ENCODE assay signal across 16 cellular contexts in the genomic region with DNA sequence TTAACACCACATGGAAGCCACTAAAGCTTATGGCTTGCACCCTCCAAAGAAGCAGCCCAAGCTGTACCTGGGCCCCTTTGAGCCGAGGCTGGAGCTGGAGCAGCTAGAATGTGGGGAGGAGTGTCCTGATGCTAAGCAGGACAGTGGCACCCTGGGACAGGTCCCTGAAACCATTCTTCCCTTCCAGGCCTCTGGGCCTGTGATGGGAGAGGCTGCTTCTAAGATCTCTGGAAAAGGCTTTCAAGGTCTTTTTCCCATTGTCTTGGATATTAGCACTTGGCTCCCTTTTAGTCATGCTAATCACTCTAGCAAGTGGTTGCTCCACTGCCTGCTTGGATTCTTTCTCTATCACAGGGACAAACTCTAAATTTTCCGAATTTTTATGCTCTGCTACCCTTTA. TPM values are rescaled to one million over a fixed set of nuclear protein-coding genes. Genes with fewer than 3 reads are reported as not detected.
A peak's percentile ranks its signal among the peaks of the same experiment; 100 is the strongest.
DNase-seq lines count a peak whose midpoint lies in the region; ATAC-seq and TF ChIP-seq lines count a peak whose summit lies in the region.
"Had no signal": no experiment of that assay in that cellular context is flagged by ENCODE, and none has a peak within 500 bp of the region (broad histone marks: within the 10 kb centered on the region; RNA-seq: fewer than 3 reads in every experiment).

No MANE protein-coding gene starts in this region.

- peaks cover 31% of the 10 kb centered on the region for H3K4me1 Mint-ChIP-seq in T-helper 1 cell treated with Interleukin-12 subunit alpha and Interleukin-12 subunit beta and Interleukin-4 antibody, amounts not matched to agents 30 μg/mL and 1 μg/mL, for 36 hours (ENCODE audit: low read depth)
- H3K4me1 Mint-ChIP-seq in activated CD8-positive, alpha-beta T cell treated with anti-CD3 and anti-CD28 coated beads, Interleukin-2, amount 10 ng/mL, durations not matched to agents 7 days and 5 days (ENCODE audit: low read depth), result peaks cover 32% of the 10 kb centered on the region

- peak; percentile 33 for ATAC-seq in activated CD8-positive, alpha-beta T cell treated with anti-CD3 and anti-CD28 coated beads, Interleukin-2, amount 10 ng/mL, durations not matched to agents 7 days and 5 days

- H3K4me3 ChIP-seq in HL-60 (replicated peaks; ENCODE audit: insufficient read depth, low read length), result no peak overlapping the region
- H3K4me3 ChIP-seq: GM23248 had no signal

- CTCF ChIA-PET in activated CD8-positive, alpha-beta T cell treated with anti-CD3 and anti-CD28 coated beads, Interleukin-2, amount 10 ng/mL, durations not matched to agents 7 days and 5 days (lab: Charles Lee), result no interaction called here
- CTCF ChIA-PET in GM10248 (lab: Yijun Ruan, JAX), result interaction anchor here (1.8 kb wide), 1 partner anchor 10 kb away, joined by 4 read pairs; no protein-coding TSS in a partner anchor

- POLR2A ChIA-PET in activated CD8-positive, alpha-beta T cell treated with anti-CD3 and anti-CD28 coated beads, Interleukin-2, amount 10 ng/mL, durations not matched to agents 7 days and 5 days (lab: Charles Lee), result no interaction called here
- POLR2A ChIA-PET in GM10248 (lab: Yijun Ruan, JAX), result no interaction called here

- H3K4me3 Mint-ChIP-seq in T-helper 1 cell treated with Interleukin-12 subunit alpha and Interleukin-12 subunit beta and Interleukin-4 antibody, amounts not matched to agents 30 μg/mL and 1 μg/mL, for 36 hours, result no peak overlapping the region
- no peak overlapping the region for H3K4me3 Mint-ChIP-seq in activated CD8-positive, alpha-beta T cell treated with anti-CD3 and anti-CD28 coated beads, Interleukin-2, amount 10 ng/mL, durations not matched to agents 7 days and 5 days
- H3K4me3 Mint-ChIP-seq: B cell had no signal

- peak overlapping the region; percentile 9 for H3K27ac Mint-ChIP-seq in T-helper 1 cell treated with Interleukin-12 subunit alpha and Interleukin-12 subunit beta and Interleukin-4 antibody, amounts not matched to agents 30 μg/mL and 1 μg/mL, for 36 hours
- peak overlapping the region; percentile 31 for H3K27ac Mint-ChIP-seq in activated CD8-positive, alpha-beta T cell treated with anti-CD3 and anti-CD28 coated beads, Interleukin-2, amount 10 ng/mL, durations not matched to agents 7 days and 5 days
- H3K27ac Mint-ChIP-seq: B cell had no signal

- peak overlapping the region; percentile 79 for H3K27ac ChIP-seq in HL-60 (replicated peaks)
- H3K27ac ChIP-seq: 22Rv1, GM23248 had no signal

- TF ChIP-seq CTCF in HL-60 (IDR thresholded peaks at IDR 0.05; ENCODE audit: insufficient read depth, low read length) (no peak), GM10248 (IDR thresholded peaks at IDR 0.05; ENCODE audit: control extremely low read depth, extremely low read depth, low read depth, missing control alignments) (no peak)

- H3K9me3 Mint-ChIP-seq in T-helper 1 cell treated with Interleukin-12 subunit alpha and Interleukin-12 subunit beta and Interleukin-4 antibody, amounts not matched to agents 30 μg/mL and 1 μg/mL, for 36 hours, result peaks cover 29% of the 10 kb centered on the region
- peaks cover 17% of the 10 kb centered on the region for H3K9me3 Mint-ChIP-seq in activated CD8-positive, alpha-beta T cell treated with anti-CD3 and anti-CD28 coated beads, Interleukin-2, amount 10 ng/mL, durations not matched to agents 7 days and 5 days (ENCODE audit: insufficient read depth)

- H3K27me3 Mint-ChIP-seq in T-helper 1 cell treated with Interleukin-12 subunit alpha and Interleukin-12 subunit beta and Interleukin-4 antibody, amounts not matched to agents 30 μg/mL and 1 μg/mL, for 36 hours (ENCODE audit: low read depth), result no peaks in the 10 kb centered on the region
- H3K27me3 Mint-ChIP-seq in activated CD8-positive, alpha-beta T cell treated with anti-CD3 and anti-CD28 coated beads, Interleukin-2, amount 10 ng/mL, durations not matched to agents 7 days and 5 days (ENCODE audit: low read depth), result no peaks in the 10 kb centered on the region
- H3K27me3 Mint-ChIP-seq: B cell; CD4-positive, CD25-positive, alpha-beta regulatory T cell had no signal

- peaks cover 61% of the 10 kb centered on the region for H3K36me3 Mint-ChIP-seq in T-helper 1 cell treated with Interleukin-12 subunit alpha and Interleukin-12 subunit beta and Interleukin-4 antibody, amounts not matched to agents 30 μg/mL and 1 μg/mL, for 36 hours (ENCODE audit: low read depth)
- H3K36me3 Mint-ChIP-seq in activated CD8-positive, alpha-beta T cell treated with anti-CD3 and anti-CD28 coated beads, Interleukin-2, amount 10 ng/mL, durations not matched to agents 7 days and 5 days (ENCODE audit: low read depth), result peaks cover 64% of the 10 kb centered on the region

- no peaks in the 10 kb centered on the region for H3K27me3 ChIP-seq in HL-60 (ENCODE audit: insufficient read depth, poor library complexity, severe bottlenecking)

- DNase-seq in T-helper 1 cell (no peak), HL-60 (ENCODE audit: low read depth in 1 of 2, low spot score in 1 of 2) (no peak), iPS-NIHi11 (ENCODE audit: low spot score) (peak; percentile 41), hypothalamus (lab: John Stamatoyannopoulos, UW) (no peak), NCI-H1092 treated with DMSO at 0.1 percent for 48 hours (lab: John Stamatoyannopoulos, UW) (no peak), GM10248 (ENCODE audit: extremely low spot score) (no peak)
- no peak for DNase-seq in activated CD8-positive, alpha-beta T cell treated with anti-CD3 and anti-CD28 coated beads, Interleukin-2, amount 10 ng/mL, durations not matched to agents 7 days and 5 days
- DNase-seq: GM23248, NCI-H187, NCI-H226, NCI-H524 treated with DMSO at 0.1 percent for 48 hours, Right ventricle myocardium superior had no signal

RNA-seq across cellular contexts. Expression of a gene that starts 40.9 kb away (rescaled TPM):
- 100 to 1,000 TPM; 113 to 119 TPM for total RNA-seq in activated CD8-positive, alpha-beta T cell treated with anti-CD3 and anti-CD28 coated beads, Interleukin-2, amount 10 ng/mL, durations not matched to agents 7 days and 5 days
